Comparison of ENCODE assay signal across 21 cellular contexts in the genomic region with DNA sequence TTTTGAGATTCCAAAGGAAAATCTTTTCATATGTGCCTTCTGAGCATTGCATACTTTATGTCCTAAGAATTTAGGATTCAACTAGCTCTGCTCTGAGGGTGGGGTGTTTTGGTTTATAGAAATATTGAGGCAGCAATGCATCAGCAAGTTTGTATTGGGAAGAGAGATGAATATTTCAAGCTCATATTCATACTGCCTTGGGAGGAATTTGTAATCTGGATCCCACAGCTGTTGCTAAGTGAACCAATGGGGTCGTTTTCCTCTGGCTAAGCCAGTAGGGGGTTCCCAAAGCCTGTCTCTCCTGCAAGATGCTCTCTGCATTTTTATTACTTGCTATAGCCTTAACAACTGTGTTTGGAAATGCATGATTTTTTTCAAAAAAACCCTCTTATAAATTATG.
DNase-seq lines count a peak whose midpoint lies in the region; ATAC-seq and TF ChIP-seq lines count a peak whose summit lies in the region.
"Had no signal": no experiment of that assay in that cellular context is flagged by ENCODE, and none has a peak within 500 bp of the region (broad histone marks: within the 10 kb centered on the region; RNA-seq: fewer than 3 reads in every experiment).

No MANE protein-coding gene starts in this region.

- DNase-seq in NCI-H82 (lab: John Stamatoyannopoulos, UW) = peak; percentile 38
- DNase-seq in NCI-H82 treated with DMSO at 0.1 percent for 48 hours (lab: John Stamatoyannopoulos, UW; ENCODE audit: unreplicated experiment) = no peak
- DNase-seq in SK-N-SH = peak; percentile 24
- peak; percentile 19 to 30 for DNase-seq in fibroblast of lung (ENCODE audit: low read depth in 2 of 2)
- peak; percentile 6 for DNase-seq in retina
- no peak for DNase-seq in NCI-H1694 treated with DMSO at 0.1 percent for 48 hours (lab: John Stamatoyannopoulos, UW)
- DNase-seq in GF-D8 (lab: John Stamatoyannopoulos, UW) = no peak
- no peak for DNase-seq in CD4-positive, alpha-beta T cell
- DNase-seq: activated CD4-positive, alpha-beta T cell treated with anti-CD3 and anti-CD28 coated beads, Interleukin-2, amount 10 ng/mL, durations not matched to agents 24 days and 14 days; activated T-cell treated with anti-CD3 and anti-CD28 coated beads for 4 hours; caudate nucleus; H9; lower lobe of right lung; NCI-H1694; right lobe of liver; SIG-M5; stimulated activated CD4-positive, alpha-beta T cell treated with anti-CD3 and anti-CD28 coated beads, Interleukin-2, amount 100 ng/mL, for 24 hours had no signal

- WGBS in SK-N-SH (ENCODE audit: low lambda C conversion rate) = 27% methylated on average over 1 of the region's 1 CpG

- no peaks in the 10 kb centered on the region for H3K36me3 Mint-ChIP-seq in CD4-positive, alpha-beta T cell (ENCODE audit: low read depth)
- H3K36me3 Mint-ChIP-seq: activated naive CD4-positive, alpha-beta T cell treated with anti-CD3 and anti-CD28 coated beads, Interleukin-2, amount 50 U/mL, for 24 hours had no signal

- no peak overlapping the region for H3K4me3 Mint-ChIP-seq in CD4-positive, alpha-beta T cell
- H3K4me3 Mint-ChIP-seq: activated CD4-positive, alpha-beta T cell treated with anti-CD3 and anti-CD28 coated beads, Interleukin-2, amount 10 ng/mL, durations not matched to agents 24 days and 14 days; activated naive CD4-positive, alpha-beta T cell treated with anti-CD3 and anti-CD28 coated beads, Interleukin-2, amount 50 U/mL, for 24 hours; H9; nephron had no signal

- ATAC-seq in CD4-positive, alpha-beta T cell (ENCODE audit: poor library complexity) = no peak
- ATAC-seq: A549, lower lobe of right lung, right lobe of liver had no signal

- H3K36me3 ChIP-seq in SK-N-SH (replicated peaks in 1 of 2; ENCODE audit: control insufficient read depth in 1 of 2, insufficient read depth in 2 of 2, low read length in 1 of 2) (no peaks in the 10 kb centered on the region), fibroblast of lung (ENCODE audit: control insufficient read depth, insufficient read depth, low read length) (no peaks in the 10 kb centered on the region)
- H3K36me3 ChIP-seq: lower lobe of right lung, right lobe of liver, vagina had no signal

- H3K4me1 Mint-ChIP-seq in CD4-positive, alpha-beta T cell (ENCODE audit: low read depth) = peaks cover 17% of the 10 kb centered on the region
- H3K4me1 Mint-ChIP-seq: nephron had no signal

- no peaks in the 10 kb centered on the region for H3K79me2 ChIP-seq in SK-N-SH (ENCODE audit: insufficient read depth)
- no peaks in the 10 kb centered on the region for H3K79me2 ChIP-seq in fibroblast of lung (ENCODE audit: control insufficient read depth, insufficient read depth, low read length)

- H3K9ac ChIP-seq in SK-N-SH (no peak overlapping the region), fibroblast of lung (ENCODE audit: insufficient read depth, low read length) (no peak overlapping the region)

- TF ChIP-seq CTCF in SK-N-SH (IDR thresholded peaks at IDR 0.05) = peak; percentile 13; the same call in 1 of the 2 replicates
- no peak for TF ChIP-seq CTCF in fibroblast of lung (conservative IDR thresholded peaks at IDR 0.05 in 1 of 2, IDR thresholded peaks at IDR 0.05 in 1 of 2; ENCODE audit: low read depth in 1 of 2, low read length in 2 of 2)
- TF ChIP-seq CTCF in CD4-positive, alpha-beta T cell (IDR thresholded peaks at IDR 0.05) = no peak

- H3K4me3 ChIP-seq in SK-N-SH (ENCODE audit: low read depth in 2 of 2, low read length in 1 of 2) (no peak overlapping the region), fibroblast of lung (replicated peaks in 1 of 4; ENCODE audit: control extremely low read depth in 1 of 4, insufficient read depth in 1 of 4, low read depth in 3 of 4, low read length in 4 of 4) (no peak overlapping the region)
- H3K4me3 ChIP-seq: A549, lower lobe of right lung, right lobe of liver, vagina had no signal

- intact Hi-C loops in CD4-positive, alpha-beta T cell (cut with DNase I, micrococcal nuclease) = loop anchor here (1.0 to 10.0 kb wide), 4 partner anchors 213 to 689 kb away; a partner anchor contains a TSS

- H3K9me3 ChIP-seq in SK-N-SH (no peaks in the 10 kb centered on the region), fibroblast of lung (ENCODE audit: control insufficient read depth, insufficient read depth, low read depth, low read length) (no peaks in the 10 kb centered on the region)
- no peaks in the 10 kb centered on the region for H3K9me3 ChIP-seq in CD4-positive, alpha-beta T cell (ENCODE audit: control insufficient read depth, low read length)
- H3K9me3 ChIP-seq: A549, lower lobe of right lung, right lobe of liver, vagina had no signal

- peak; percentile 63 for TF ChIP-seq RAD21 in SK-N-SH (IDR thresholded peaks at IDR 0.05; ENCODE audit: low read length)

- H3K4me2 ChIP-seq in SK-N-SH (no peak overlapping the region), fibroblast of lung (ENCODE audit: extremely low read depth, insufficient read depth, low read length) (no peak overlapping the region)
- H3K4me2 ChIP-seq: A549 had no signal

- no peaks in the 10 kb centered on the region for H3K9me2 ChIP-seq in SK-N-SH

- CTCF ChIA-PET in SK-N-SH (lab: Yijun Ruan, JAX) = interaction anchor here (0.7 to 4.8 kb wide), 11 partner anchors 12 to 915 kb away, joined by 3 to 35 read pairs (median 5); no protein-coding TSS in a partner anchor
- CTCF ChIA-PET in CD4-positive, alpha-beta T cell (lab: Charles Lee) = no interaction called here

- H3K27me3 Mint-ChIP-seq in CD4-positive, alpha-beta T cell = no peaks in the 10 kb centered on the region
- H3K27me3 Mint-ChIP-seq: activated naive CD4-positive, alpha-beta T cell treated with anti-CD3 and anti-CD28 coated beads, Interleukin-2, amount 50 U/mL, for 24 hours had no signal

- POLR2A ChIA-PET in SK-N-SH (lab: Yijun Ruan, JAX) = interaction anchor here (1.0 kb wide), 1 partner anchor 213 kb away, joined by 3 read pairs; no protein-coding TSS in a partner anchor
- POLR2A ChIA-PET in CD4-positive, alpha-beta T cell (lab: Charles Lee) = no interaction called here

- H4K20me1 ChIP-seq in SK-N-SH (ENCODE audit: insufficient read depth) (no peaks in the 10 kb centered on the region), fibroblast of lung (ENCODE audit: control insufficient read depth, extremely low read depth, insufficient read depth, low read length) (no peaks in the 10 kb centered on the region)

- H3F3A ChIP-seq in SK-N-SH (replicated peaks; ENCODE audit: insufficient read depth) = no peaks in the 10 kb centered on the region

- no peak overlapping the region for H3K27ac ChIP-seq in SK-N-SH (ENCODE audit: low read depth in 2 of 2, low read length in 1 of 2)
- H3K27ac ChIP-seq in fibroblast of lung (ENCODE audit: insufficient read depth, low read length) = no peak overlapping the region
- H3K27ac ChIP-seq in CD4-positive, alpha-beta T cell (ENCODE audit: low read depth, low read length) = no peak overlapping the region
- H3K27ac ChIP-seq: A549, lower lobe of right lung, right lobe of liver, vagina had no signal

- H3K27me3 ChIP-seq in SK-N-SH (ENCODE audit: insufficient read depth) = no peaks in the 10 kb centered on the region
- H3K27me3 ChIP-seq in fibroblast of lung (ENCODE audit: control insufficient read depth, insufficient read depth, low read length) = no peaks in the 10 kb centered on the region
- H3K27me3 ChIP-seq in CD4-positive, alpha-beta T cell (ENCODE audit: control insufficient read depth, insufficient read depth, low read length) = no peaks in the 10 kb centered on the region
- H3K27me3 ChIP-seq: right lobe of liver, vagina had no signal

- no peak for TF ChIP-seq EP300 in SK-N-SH (IDR thresholded peaks at IDR 0.05; ENCODE audit: borderline replicate concordance in 1 of 2, low read depth in 1 of 2, low read length in 1 of 2)

- no peaks in the 10 kb centered on the region for H3K9me3 Mint-ChIP-seq in CD4-positive, alpha-beta T cell
- H3K9me3 Mint-ChIP-seq: activated naive CD4-positive, alpha-beta T cell treated with anti-CD3 and anti-CD28 coated beads, Interleukin-2, amount 50 U/mL, for 24 hours had no signal

- H3K4me1 ChIP-seq in SK-N-SH (ENCODE audit: control insufficient read depth in 1 of 2, insufficient read depth in 2 of 2, low read depth in 1 of 2, low read length in 1 of 2) (peaks cover 0 to 4% of the 10 kb centered on the region in 2 experiments; a peak in 2 of 4 replicates), fibroblast of lung (ENCODE audit: control insufficient read depth, extremely low read depth, insufficient read depth, low read length) (no peaks in the 10 kb centered on the region)
- H3K4me1 ChIP-seq: A549, lower lobe of right lung, right lobe of liver, vagina had no signal

- H2AFZ ChIP-seq in SK-N-SH (ENCODE audit: low read depth) (no peak overlapping the region), fibroblast of lung (ENCODE audit: low read length) (no peak overlapping the region)

- no peak overlapping the region for H3K27ac Mint-ChIP-seq in CD4-positive, alpha-beta T cell
- H3K27ac Mint-ChIP-seq: activated CD4-positive, alpha-beta T cell treated with anti-CD3 and anti-CD28 coated beads, Interleukin-2, amount 10 ng/mL, durations not matched to agents 24 days and 14 days; activated naive CD4-positive, alpha-beta T cell treated with anti-CD3 and anti-CD28 coated beads, Interleukin-2, amount 50 U/mL, for 24 hours; H9; nephron had no signal

TF ChIP-seq in SK-N-SH, 30 proteins besides CTCF, POLR2A, EP300 and RAD21:
- TF ChIP-seq RFX5 (IDR thresholded peaks at IDR 0.05; ENCODE audit: low read length) (0 out of 2 replicates have a peak, but pooled peaks have one; percentile 11), SMC3 (IDR thresholded peaks at IDR 0.05; ENCODE audit: low read depth, low read length) (peak; percentile 11; the same call in 1 of the 2 replicates), FOSL2 (IDR thresholded peaks at IDR 0.05; ENCODE audit: borderline replicate concordance, low read depth) (no peak), TCF12 (IDR thresholded peaks at IDR 0.05) (no peak), FOXJ3 (CRISPR knock-in tag; IDR thresholded peaks at IDR 0.05) (no peak)
- TF ChIP-seq, protein P1, sequence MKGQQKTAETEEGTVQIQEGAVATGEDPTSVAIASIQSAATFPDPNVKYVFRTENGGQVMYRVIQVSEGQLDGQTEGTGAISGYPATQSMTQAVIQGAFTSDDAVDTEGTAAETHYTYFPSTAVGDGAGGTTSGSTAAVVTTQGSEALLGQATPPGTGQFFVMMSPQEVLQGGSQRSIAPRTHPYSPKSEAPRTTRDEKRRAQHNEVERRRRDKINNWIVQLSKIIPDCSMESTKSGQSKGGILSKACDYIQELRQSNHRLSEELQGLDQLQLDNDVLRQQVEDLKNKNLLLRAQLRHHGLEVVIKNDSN (IDR thresholded peaks at IDR 0.05; ENCODE audit: borderline replicate concordance, low read depth) = no peak
- TF ChIP-seq, protein P2, sequence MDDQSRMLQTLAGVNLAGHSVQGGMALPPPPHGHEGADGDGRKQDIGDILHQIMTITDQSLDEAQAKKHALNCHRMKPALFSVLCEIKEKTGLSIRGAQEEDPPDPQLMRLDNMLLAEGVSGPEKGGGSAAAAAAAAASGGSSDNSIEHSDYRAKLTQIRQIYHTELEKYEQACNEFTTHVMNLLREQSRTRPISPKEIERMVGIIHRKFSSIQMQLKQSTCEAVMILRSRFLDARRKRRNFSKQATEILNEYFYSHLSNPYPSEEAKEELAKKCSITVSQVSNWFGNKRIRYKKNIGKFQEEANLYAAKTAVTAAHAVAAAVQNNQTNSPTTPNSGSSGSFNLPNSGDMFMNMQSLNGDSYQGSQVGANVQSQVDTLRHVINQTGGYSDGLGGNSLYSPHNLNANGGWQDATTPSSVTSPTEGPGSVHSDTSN (IDR thresholded peaks at IDR 0.05) = no peak

Comparison
In these comparisons a context has a peak if more than half of its experiments do, and no peak if none do; other contexts are left out.
1. DNase-seq: peak in NCI-H82 (single experiment), SK-N-SH (single experiment), fibroblast of lung (2 of 2) and retina (single experiment); none in NCI-H82 treated with DMSO at 0.1 percent for 48 hours (single experiment), NCI-H1694 treated with DMSO at 0.1 percent for 48 hours (single experiment), GF-D8 (single experiment) and CD4-positive, alpha-beta T cell (0 of 10).